1 cellular context compared by ENCODE assay signal in the genomic region with DNA sequence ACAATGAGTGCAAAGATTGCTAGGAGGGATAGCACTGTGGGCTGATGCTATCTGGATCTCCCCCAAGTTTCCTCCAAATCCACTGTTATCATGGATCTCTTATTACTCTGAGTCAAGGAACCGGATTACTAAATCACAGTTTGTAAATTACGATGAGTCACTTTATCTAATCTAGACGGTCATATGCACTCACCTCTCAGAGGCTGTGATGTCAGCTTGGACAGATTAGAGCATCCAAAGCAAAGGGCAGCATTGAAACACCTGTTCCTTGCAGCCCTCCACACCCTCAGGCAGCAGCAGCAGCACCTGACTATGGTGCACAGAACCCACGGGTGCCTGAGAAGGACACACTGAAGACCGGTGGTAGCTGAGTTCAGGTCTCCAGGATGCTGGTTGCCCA.
A peak's percentile ranks its signal among the peaks of the same experiment; 100 is the strongest.
TF ChIP-seq lines count a peak whose summit lies in the region.

No MANE protein-coding gene starts in this region.

TF ChIP-seq in HepG2, 621 proteins besides CTCF, POLR2A, EP300 and RAD21:
- TF ChIP-seq, protein P1, sequence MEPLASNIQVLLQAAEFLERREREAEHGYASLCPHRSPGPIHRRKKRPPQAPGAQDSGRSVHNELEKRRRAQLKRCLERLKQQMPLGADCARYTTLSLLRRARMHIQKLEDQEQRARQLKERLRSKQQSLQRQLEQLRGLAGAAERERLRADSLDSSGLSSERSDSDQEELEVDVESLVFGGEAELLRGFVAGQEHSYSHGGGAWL (CRISPR knock-in tag; IDR thresholded peaks at IDR 0.05) = no peak
- TF ChIP-seq, protein P2, sequence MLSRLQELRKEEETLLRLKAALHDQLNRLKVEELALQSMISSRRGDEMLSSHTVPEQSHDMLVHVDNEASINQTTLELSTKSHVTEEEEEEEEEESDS (CRISPR knock-in tag; IDR thresholded peaks at IDR 0.05; ENCODE audit: borderline replicate concordance) = no peak
- peak; percentile 28; the same call in 1 of the 2 replicates for TF ChIP-seq NFE2L2 (IDR thresholded peaks at IDR 0.05; ENCODE audit: low read length)
- TF ChIP-seq, protein P3, sequence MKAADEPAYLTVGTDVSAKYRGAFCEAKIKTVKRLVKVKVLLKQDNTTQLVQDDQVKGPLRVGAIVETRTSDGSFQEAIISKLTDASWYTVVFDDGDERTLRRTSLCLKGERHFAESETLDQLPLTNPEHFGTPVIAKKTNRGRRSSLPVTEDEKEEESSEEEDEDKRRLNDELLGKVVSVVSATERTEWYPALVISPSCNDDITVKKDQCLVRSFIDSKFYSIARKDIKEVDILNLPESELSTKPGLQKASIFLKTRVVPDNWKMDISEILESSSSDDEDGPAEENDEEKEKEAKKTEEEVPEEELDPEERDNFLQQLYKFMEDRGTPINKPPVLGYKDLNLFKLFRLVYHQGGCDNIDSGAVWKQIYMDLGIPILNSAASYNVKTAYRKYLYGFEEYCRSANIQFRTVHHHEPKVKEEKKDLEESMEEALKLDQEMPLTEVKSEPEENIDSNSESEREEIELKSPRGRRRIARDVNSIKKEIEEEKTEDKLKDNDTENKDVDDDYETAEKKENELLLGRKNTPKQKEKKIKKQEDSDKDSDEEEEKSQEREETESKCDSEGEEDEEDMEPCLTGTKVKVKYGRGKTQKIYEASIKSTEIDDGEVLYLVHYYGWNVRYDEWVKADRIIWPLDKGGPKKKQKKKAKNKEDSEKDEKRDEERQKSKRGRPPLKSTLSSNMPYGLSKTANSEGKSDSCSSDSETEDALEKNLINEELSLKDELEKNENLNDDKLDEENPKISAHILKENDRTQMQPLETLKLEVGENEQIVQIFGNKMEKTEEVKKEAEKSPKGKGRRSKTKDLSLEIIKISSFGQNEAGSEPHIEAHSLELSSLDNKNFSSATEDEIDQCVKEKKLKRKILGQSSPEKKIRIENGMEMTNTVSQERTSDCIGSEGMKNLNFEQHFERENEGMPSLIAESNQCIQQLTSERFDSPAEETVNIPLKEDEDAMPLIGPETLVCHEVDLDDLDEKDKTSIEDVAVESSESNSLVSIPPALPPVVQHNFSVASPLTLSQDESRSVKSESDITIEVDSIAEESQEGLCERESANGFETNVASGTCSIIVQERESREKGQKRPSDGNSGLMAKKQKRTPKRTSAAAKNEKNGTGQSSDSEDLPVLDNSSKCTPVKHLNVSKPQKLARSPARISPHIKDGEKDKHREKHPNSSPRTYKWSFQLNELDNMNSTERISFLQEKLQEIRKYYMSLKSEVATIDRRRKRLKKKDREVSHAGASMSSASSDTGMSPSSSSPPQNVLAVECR (CRISPR knock-in tag; IDR thresholded peaks at IDR 0.05; ENCODE audit: borderline replicate concordance) = 0 out of 2 replicates have a peak, but pooled peaks have one; percentile 22
